ENCODE assay signal across 24 cellular contexts in the genomic region with DNA sequence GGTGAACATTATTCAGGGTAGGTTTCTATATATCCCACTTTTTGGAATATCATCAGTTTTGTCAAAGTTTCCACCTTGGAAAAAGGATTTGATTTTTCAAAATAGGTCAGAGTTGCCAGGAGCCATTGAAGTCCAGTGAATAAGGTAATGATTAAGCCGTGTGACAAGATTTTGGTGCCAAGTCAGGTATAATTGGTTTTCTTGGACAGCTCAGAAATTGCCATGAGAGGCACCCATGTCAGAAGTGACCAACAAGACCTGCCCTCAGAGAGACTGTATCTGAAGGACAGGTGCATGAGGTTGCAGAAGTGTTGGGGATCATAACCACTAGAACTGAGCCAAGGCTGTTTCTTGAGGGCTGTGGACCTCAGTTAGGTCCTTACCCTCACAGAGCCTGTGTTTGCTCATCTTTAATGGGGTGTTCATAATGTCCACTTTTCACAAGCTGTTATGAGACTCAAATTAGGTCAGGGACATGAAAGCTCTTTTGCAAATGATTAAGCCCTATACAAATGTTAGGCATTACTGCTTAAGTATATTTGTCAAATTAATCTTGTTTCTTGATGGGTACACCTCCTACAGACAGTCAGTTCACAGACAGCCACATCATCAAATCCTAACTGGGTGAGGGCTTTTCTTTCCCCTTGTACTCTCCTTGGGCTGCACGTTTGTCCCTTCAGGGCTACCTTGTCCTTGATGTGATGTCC. TPM values are rescaled to one million over a fixed set of nuclear protein-coding genes. Genes with fewer than 3 reads are reported as not detected.
DNase-seq lines count a peak whose midpoint lies in the region; ATAC-seq, FAIRE-seq and TF ChIP-seq lines count a peak whose summit lies in the region.
"Had no signal": no experiment of that assay in that cellular context is flagged by ENCODE, and none has a peak within 500 bp of the region (broad histone marks: within the 10 kb centered on the region; RNA-seq: fewer than 3 reads in every experiment).

No MANE protein-coding gene starts in this region.

- intact Hi-C loops in pancreas (cut with DNase I) (no loop called here), MCF 10A (cut with micrococcal nuclease) (no loop called here)

- H3K14ac ChIP-seq in H9 (ENCODE audit: insufficient read depth, low read length): 0 out of 2 replicates have a peak overlapping the region, but pooled peaks have one; percentile 57

- H3K27me3 ChIP-seq in H9 (ENCODE audit: insufficient read depth, low read length): no peaks in the 10 kb centered on the region
- no peaks in the 10 kb centered on the region for H3K27me3 ChIP-seq in pancreas

- no peaks in the 10 kb centered on the region for H3K79me2 ChIP-seq in H9 (ENCODE audit: insufficient read depth, low read length)

- H3K4ac ChIP-seq in H9 (ENCODE audit: low read depth, low read length): no peak overlapping the region

- H4K8ac ChIP-seq in H9 (replicated peaks; ENCODE audit: insufficient read length, low read depth, low read length): no peak overlapping the region

- no CpG with 5 or more reads among the region's 2 CpGs for WGBS in H9 (ENCODE audit: extremely low coverage, insufficient read length, low lambda C conversion rate)
- WGBS in pancreas, 2 donors: 10 to 15% methylated on average over 2 of the region's 2 CpGs

- DNase-seq in DMS79 (lab: John Stamatoyannopoulos, UW) (peak; percentile 89), H9 (no peak), pancreas (peak in 2 of 6 donors; percentile 19 to 31), MCF 10A (ENCODE audit: unreplicated experiment) (no peak)
- no peak for DNase-seq in activated effector memory CD4-positive, alpha-beta T cell treated with Interleukin-2 at 50 U/mL for 16 hours
- DNase-seq: DMS53, GM23248, Karpas-422, NCI-H1436, NCI-H1930, NCI-H69, SIG-M5, SK-N-SH had no signal

- H2AFZ ChIP-seq in H9 (ENCODE audit: low read length): no peak overlapping the region
- H2AFZ ChIP-seq: GM23248 had no signal

- POLR2A ChIA-PET in MCF 10A (lab: Yijun Ruan, JAX): interaction anchor here (0.7 kb wide), 1 partner anchor 407 kb away, joined by 3 read pairs; no protein-coding TSS in a partner anchor

- no peak overlapping the region for H3K18ac ChIP-seq in H9 (ENCODE audit: insufficient read length, low read depth, low read length)

- H3K27ac ChIP-seq in H9 (ENCODE audit: insufficient read length, low read depth, low read length) (no peak overlapping the region), pancreas (peak overlapping the region; percentile 11 to 54 (median 43))
- H3K27ac ChIP-seq: C4-2B, GM23248 had no signal

- no peak overlapping the region for H4K5ac ChIP-seq in H9 (ENCODE audit: insufficient read length, low read depth, low read length)

- CTCF ChIA-PET in MCF 10A (lab: Yijun Ruan, JAX): no interaction called here

- no peak overlapping the region for H2AK5ac ChIP-seq in H9 (ENCODE audit: insufficient read length, low read length)

- no TSS peak for BruUV-seq in MCF 10A (replicated peaks; lab: Mats Ljungman, UMichigan)

- FAIRE-seq in islet of Langerhans (lab: Jason Lieb, UNC): peak; percentile 98
- no peak for FAIRE-seq in pancreas (lab: Jason Lieb, UNC)
- FAIRE-seq: D721Med had no signal

- no peak for TF ChIP-seq CTCF in H9 (conservative IDR thresholded peaks at IDR 0.05)
- TF ChIP-seq CTCF in pancreas (IDR thresholded peaks at IDR 0.05): no peak
- TF ChIP-seq CTCF in MCF 10A (IDR thresholded peaks at IDR 0.05; ENCODE audit: unreplicated experiment): no peak

- H2BK15ac ChIP-seq in H9 (ENCODE audit: low read depth, low read length): no peak overlapping the region

- no peak overlapping the region for H3K4me2 ChIP-seq in H9 (ENCODE audit: insufficient read depth, insufficient read length, low read length)
- H3K4me2 ChIP-seq: SK-N-SH had no signal

- H3K23ac ChIP-seq in H9 (ENCODE audit: insufficient read length, low read depth, low read length): no peak overlapping the region

- H3K9me3 ChIP-seq in H9 (ENCODE audit: control insufficient read depth, low read depth, low read length) (no peaks in the 10 kb centered on the region), pancreas (no peaks in the 10 kb centered on the region)
- H3K9me3 ChIP-seq: HAP-1, SK-N-SH had no signal

- no peak overlapping the region for H3K9ac ChIP-seq in H9 (ENCODE audit: extremely low read depth, insufficient read length, low read length)
- H3K9ac ChIP-seq: GM23248, SK-N-SH had no signal

- ATAC-seq in pancreas (peak; percentile 83 to 86 (median 84)), HG02885 (IDR thresholded peaks at IDR 0.05; ENCODE audit: poor library complexity, unreplicated experiment) (no peak), HG02870 (IDR thresholded peaks at IDR 0.05; ENCODE audit: unreplicated experiment) (no peak)
- ATAC-seq: Panc1 had no signal

- H3K9me3 Mint-ChIP-seq in H9 (peaks cover 0 to 3% of the 10 kb centered on the region in 2 experiments; a peak in 2 of 5 replicates), MCF 10A (ENCODE audit: unreplicated experiment) (no peaks in the 10 kb centered on the region)

- H3K4me1 Mint-ChIP-seq in H9: peaks cover 3 to 7% of the 10 kb centered on the region in 2 experiments; a peak in 3 of 4 replicates
- H3K4me1 Mint-ChIP-seq in MCF 10A (ENCODE audit: insufficient read depth, unreplicated experiment): no peaks in the 10 kb centered on the region

- no peaks in the 10 kb centered on the region for H3K36me3 ChIP-seq in pancreas
- H3K36me3 ChIP-seq: HAP-1 had no signal

- H2BK5ac ChIP-seq in H9 (ENCODE audit: insufficient read length, low read length): no peak overlapping the region

- H3K4me3 ChIP-seq in pancreas: no peak overlapping the region
- H3K4me3 ChIP-seq: GM23248, HAP-1 had no signal

- no peaks in the 10 kb centered on the region; a peak in 1 of 7 replicates for H3K36me3 Mint-ChIP-seq in H9 (ENCODE audit: insufficient read depth in 1 of 3, low read depth in 3 of 3)
- no peaks in the 10 kb centered on the region for H3K36me3 Mint-ChIP-seq in MCF 10A (ENCODE audit: insufficient read depth, unreplicated experiment)

- no peak overlapping the region for H3T11ph ChIP-seq in H9 (ENCODE audit: low read length)

- H3K4me1 ChIP-seq in H9 (ENCODE audit: insufficient read depth, low read length): no peaks in the 10 kb centered on the region
- peaks cover 0 to 19% (median 7%) of the 10 kb centered on the region in 3 donors for H3K4me1 ChIP-seq in pancreas
- H3K4me1 ChIP-seq: HAP-1 had no signal

- no peak overlapping the region for H2BK20ac ChIP-seq in H9 (ENCODE audit: low read depth, low read length, poor library complexity, severe bottlenecking)

- no peaks in the 10 kb centered on the region for H3K23me2 ChIP-seq in H9 (ENCODE audit: insufficient read length, low read depth, low read length, poor library complexity, severe bottlenecking)

- H4K20me1 ChIP-seq in H9 (ENCODE audit: control insufficient read depth, insufficient read depth, insufficient read length): no peaks in the 10 kb centered on the region

- H3K4me3 Mint-ChIP-seq in H9 (no peak overlapping the region), MCF 10A (ENCODE audit: unreplicated experiment) (no peak overlapping the region)

- H3K56ac ChIP-seq in H9 (ENCODE audit: insufficient read length, low read depth, low read length): no peak overlapping the region

- H3K27ac Mint-ChIP-seq in H9 (no peak overlapping the region), MCF 10A (ENCODE audit: low read depth, unreplicated experiment) (no peak overlapping the region)

- H3K27me3 Mint-ChIP-seq in H9 (ENCODE audit: low read depth): 0 out of 2 replicates have a peak, but pooled peaks cover 2% of the 10 kb centered on the region
- H3K27me3 Mint-ChIP-seq in MCF 10A (ENCODE audit: insufficient read depth, unreplicated experiment): peaks cover 38% of the 10 kb centered on the region

- no peak overlapping the region for H2BK120ac ChIP-seq in H9 (ENCODE audit: low read depth, low read length, poor library complexity, severe bottlenecking)

- no peaks in the 10 kb centered on the region for H3K79me1 ChIP-seq in H9 (ENCODE audit: insufficient read depth, low read depth, low read length, poor library complexity, severe bottlenecking)

- H2BK12ac ChIP-seq in H9 (ENCODE audit: insufficient read length, low read depth, low read length): no peak overlapping the region

- no peak overlapping the region for H4K91ac ChIP-seq in H9 (ENCODE audit: insufficient read length, low read depth, low read length)

RNA-seq across cellular contexts. Expression of gene CASR, which starts 32.3 kb away (rescaled TPM):
- total RNA-seq in H9 (2021) (0.02 TPM in 1 of 2 replicates, not detected in the other), pancreas (10 to 100 TPM in 3 of 6 donors, 1 to 10 TPM in 3; 7.6 to 15.5 (median 10.5) TPM), MCF 10A (2022) (not detected in 2 replicates)
- 10 to 100 TPM in 1 of 2 donors, 1 to 10 TPM in 1; 6.9 to 24.6 TPM for polyA plus RNA-seq in pancreas
- total RNA-seq: A172, GM23248, M059J, NCI-H460 had no signal
- polyA plus RNA-seq: AG04450, GM23248, SK-N-SH had no signal

Comparison
In these comparisons a context has a peak if more than half of its experiments do, and no peak if none do; other contexts are left out.
1. ATAC-seq: peak in pancreas (4 of 4); none in HG02885 (single experiment) and HG02870 (single experiment).